Comparison of ENCODE assay signal across 10 cellular contexts in the genomic region with DNA sequence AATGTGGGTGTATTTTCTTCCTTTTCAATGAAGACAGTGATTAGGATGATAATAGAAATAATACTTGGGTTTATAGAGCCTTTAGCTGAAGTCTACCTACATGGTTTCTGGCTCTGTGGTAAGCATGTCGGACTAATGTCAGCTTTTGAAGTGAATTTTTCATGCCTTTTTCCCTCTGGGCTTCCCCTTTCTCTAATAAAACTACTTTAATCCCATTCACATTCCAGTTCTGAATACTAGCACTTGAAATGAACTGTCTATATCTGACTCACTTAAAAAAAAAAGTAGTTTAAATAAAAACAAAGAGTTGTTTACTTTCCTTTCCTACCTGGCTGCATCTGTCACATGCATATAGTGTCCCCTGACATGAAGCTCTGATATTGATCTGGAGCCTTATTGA.
DNase-seq lines count a peak whose midpoint lies in the region; ATAC-seq and TF ChIP-seq lines count a peak whose summit lies in the region.
"Had no signal": no experiment of that assay in that cellular context is flagged by ENCODE, and none has a peak within 500 bp of the region (broad histone marks: within the 10 kb centered on the region; RNA-seq: fewer than 3 reads in every experiment).

No MANE protein-coding gene starts in this region.

- no peaks in the 10 kb centered on the region for H3K27me3 ChIP-seq in left lung

- no peak overlapping the region for H3K27ac ChIP-seq in left lung

- H3K4me1 ChIP-seq in left lung, result no peaks in the 10 kb centered on the region

- peak; percentile 51 for ATAC-seq in left lung
- no peak for ATAC-seq in left cardiac atrium
- ATAC-seq: CD8-positive, alpha-beta T cell; HCT116 had no signal

- H3K4me3 ChIP-seq in epithelial cell of esophagus (ENCODE audit: low read length) (no peak overlapping the region), left lung (no peak overlapping the region)

- no peak for TF ChIP-seq CTCF in epithelial cell of esophagus (IDR thresholded peaks at IDR 0.05; ENCODE audit: insufficient read depth, low read depth, low read length, missing control alignments)
- TF ChIP-seq CTCF in left lung (IDR thresholded peaks at IDR 0.05), result no peak

- intact Hi-C loops in left lung (cut with DNase I), result no loop called here
- intact Hi-C loops in left cardiac atrium (cut with DNase I), result no loop called here

- peaks cover 0 to 3% of the 10 kb centered on the region in 2 donors for H3K9me3 ChIP-seq in left lung
- H3K9me3 ChIP-seq: Caco-2 had no signal

- H3K36me3 ChIP-seq in left lung, result no peaks in the 10 kb centered on the region

- DNase-seq in DMS53 (lab: John Stamatoyannopoulos, UW) (peak; percentile 67), epithelial cell of esophagus (ENCODE audit: low read depth) (peak; percentile 25), left lung (no peak), dermis blood vessel endothelial cell (no peak), nucleus accumbens (lab: John Stamatoyannopoulos, UW) (no peak), left cardiac atrium (no peak), pons (ENCODE audit: low spot score) (no peak)
- DNase-seq: Caco-2; CD8-positive, alpha-beta T cell had no signal

Comparison
In these comparisons a context has a peak if more than half of its experiments do, and no peak if none do; other contexts are left out.
1. DNase-seq: peak in DMS53 (single experiment) and epithelial cell of esophagus (single experiment); none in left lung (0 of 2), dermis blood vessel endothelial cell (single experiment), nucleus accumbens (0 of 56), left cardiac atrium (single experiment) and pons (single experiment).